ENCODE assay signal across 22 cellular contexts in genomic region chr1:25541425-25541824, GRCh38. TPM values are rescaled to one million over a fixed set of nuclear protein-coding genes. Genes with fewer than 3 reads are reported as not detected.
DNase-seq lines count a peak whose midpoint lies in the region; ATAC-seq and TF ChIP-seq lines count a peak whose summit lies in the region.
"Had no signal": no experiment of that assay in that cellular context is flagged by ENCODE, and none has a peak within 500 bp of the region (broad histone marks: within the 10 kb centered on the region; RNA-seq: fewer than 3 reads in every experiment).

No MANE protein-coding gene starts in this region.

- no peak overlapping the region for H3K27ac ChIP-seq in IMR-90 (ENCODE audit: insufficient read depth, low read length)
- H3K27ac ChIP-seq in A673 (ENCODE audit: low read depth, low read length, poor library complexity, severe bottlenecking), result no peak overlapping the region
- no peak overlapping the region for H3K27ac ChIP-seq in aorta (ENCODE audit: low read depth in 1 of 2, low read length in 2 of 2)
- H3K27ac ChIP-seq: BLaER1, SJCRH30 had no signal

- intact Hi-C loops in IMR-90 (cut with micrococcal nuclease) (no loop called here), A673 (cut with micrococcal nuclease; ENCODE audit: unreplicated experiment) (no loop called here), aorta (cut with DNase I) (loop anchor here in 1 of 2 donors (10.0 kb wide), 1 partner anchor 57 kb away; no protein-coding TSS in a partner anchor)

- H2BK5ac ChIP-seq in IMR-90 (ENCODE audit: low read depth, low read length, poor library complexity, severe bottlenecking), result no peak overlapping the region

- H3K4me1 ChIP-seq in IMR-90 (ENCODE audit: control insufficient read depth, insufficient read depth, low read length) (peaks cover 8% of the 10 kb centered on the region), A673 (ENCODE audit: insufficient read depth, low read length, poor library complexity, severe bottlenecking) (no peaks in the 10 kb centered on the region), aorta (ENCODE audit: control insufficient read depth in 1 of 2, insufficient read depth in 2 of 2, low read length in 2 of 2) (no peaks in the 10 kb centered on the region)

- BruUV-seq in IMR-90 (replicated peaks; lab: Mats Ljungman, UMichigan), result no TSS peak
- no TSS peak for BruUV-seq in A673 (replicated peaks; lab: Mats Ljungman, UMichigan)

- H3K36me3 Mint-ChIP-seq in glutamatergic neuron (ENCODE audit: unreplicated experiment) (no peaks in the 10 kb centered on the region), neural crest cell (ENCODE audit: low read depth) (no peaks in the 10 kb centered on the region)
- H3K36me3 Mint-ChIP-seq: IgD-negative memory B cell had no signal

- POLR2A ChIA-PET in IMR-90 (lab: Charles Lee; ENCODE audit: unreplicated experiment), result no interaction called here
- POLR2A ChIA-PET in A673 (lab: Charles Lee; ENCODE audit: low non-redundant PET), result no interaction called here

- peak overlapping the region; percentile 81 for H2AK9ac ChIP-seq in IMR-90 (replicated peaks; ENCODE audit: low read depth, low read length, poor library complexity)

- no peak overlapping the region for H4K5ac ChIP-seq in IMR-90 (ENCODE audit: low read depth, low read length)

- H3K36me3 ChIP-seq in IMR-90 (ENCODE audit: control insufficient read depth, insufficient read depth, low read length), result no peaks in the 10 kb centered on the region
- no peaks in the 10 kb centered on the region for H3K36me3 ChIP-seq in A673 (ENCODE audit: insufficient read depth, low read length, poor library complexity, severe bottlenecking)
- H3K36me3 ChIP-seq in aorta (ENCODE audit: control insufficient read depth in 1 of 2, insufficient read depth in 2 of 2, low read length in 1 of 2), result no peaks in the 10 kb centered on the region
- H3K36me3 ChIP-seq in H7 (replicated peaks; ENCODE audit: control insufficient read depth, insufficient read depth, low read length), result no peaks in the 10 kb centered on the region
- H3K36me3 ChIP-seq: BLaER1, SJCRH30 had no signal

- H3K9me1 ChIP-seq in IMR-90 (ENCODE audit: insufficient read depth, low read length), result 0 out of 2 replicates have a peak, but pooled peaks cover 2% of the 10 kb centered on the region

- no peak for TF ChIP-seq POLR2A in IMR-90 (IDR thresholded peaks at IDR 0.05; ENCODE audit: low read depth, low read length)

- H3K79me1 ChIP-seq in IMR-90 (ENCODE audit: low read depth in 1 of 2, low read length in 2 of 2), result peaks cover 16 to 22% of the 10 kb centered on the region in 2 experiments

- no peak overlapping the region for H3K18ac ChIP-seq in IMR-90 (ENCODE audit: low read depth, low read length)

- in situ Hi-C loops in IMR-90 (cut with MboI; ENCODE audit: low sequenced_read_pairs), result no loop called here

- H3K4ac ChIP-seq in IMR-90 (ENCODE audit: low read depth, low read length), result no peak overlapping the region

- H3K4me2 ChIP-seq in IMR-90 (ENCODE audit: low read depth, low read length), result no peak overlapping the region
- H3K4me2 ChIP-seq: BLaER1 had no signal

- H3K4me1 Mint-ChIP-seq in glutamatergic neuron (ENCODE audit: low read depth, unreplicated experiment) (peaks cover 4% of the 10 kb centered on the region), neural crest cell (peaks cover 27% of the 10 kb centered on the region)

- H3K9ac ChIP-seq in IMR-90 (ENCODE audit: low read depth, low read length), result no peak overlapping the region
- H3K9ac ChIP-seq: BLaER1 had no signal

- H3K27me3 ChIP-seq in IMR-90 (ENCODE audit: control insufficient read depth, insufficient read depth, low read length) (peaks cover 10% of the 10 kb centered on the region), A673 (replicated peaks; ENCODE audit: insufficient read depth, low read depth, low read length, poor library complexity) (no peaks in the 10 kb centered on the region), aorta (ENCODE audit: control insufficient read depth in 1 of 2, insufficient read depth in 2 of 2, low read length in 1 of 2) (no peaks in the 10 kb centered on the region), H7 (ENCODE audit: control insufficient read depth, insufficient read depth, low read length) (peaks cover 5% of the 10 kb centered on the region)
- H3K27me3 ChIP-seq: BLaER1 had no signal

- peaks cover 16% of the 10 kb centered on the region for H3K27me3 Mint-ChIP-seq in glutamatergic neuron (ENCODE audit: unreplicated experiment)
- H3K27me3 Mint-ChIP-seq in neural crest cell (ENCODE audit: low read depth), result no peaks in the 10 kb centered on the region
- H3K27me3 Mint-ChIP-seq: CD8-positive, alpha-beta memory T cell; IgD-negative memory B cell had no signal

- H3K14ac ChIP-seq in IMR-90 (replicated peaks; ENCODE audit: low read depth, low read length), result no peak overlapping the region

- H3K23ac ChIP-seq in IMR-90 (ENCODE audit: low read depth, low read length), result no peak overlapping the region

- no peak for ATAC-seq in IMR-90 (ENCODE audit: low read depth)
- no peak for ATAC-seq in aorta (ENCODE audit: low FRiP score)
- ATAC-seq: Panc1 had no signal

- no peak for TF ChIP-seq CTCF in IMR-90 (conservative IDR thresholded peaks at IDR 0.05; ENCODE audit: low read depth, low read length)
- TF ChIP-seq CTCF in glutamatergic neuron (IDR thresholded peaks at IDR 0.05; ENCODE audit: partially characterized antibody, unreplicated experiment), result no peak
- no peak for TF ChIP-seq CTCF in neural crest cell (conservative IDR thresholded peaks at IDR 0.05)
- no peak for TF ChIP-seq CTCF in A673 (conservative IDR thresholded peaks at IDR 0.05; ENCODE audit: low read depth, low read length)

- H3K9me3 Mint-ChIP-seq in glutamatergic neuron (ENCODE audit: unreplicated experiment) (peaks cover 2% of the 10 kb centered on the region), neural crest cell (no peaks in the 10 kb centered on the region)
- H3K9me3 Mint-ChIP-seq: CD8-positive, alpha-beta memory T cell; IgD-negative memory B cell had no signal

- H3K27ac Mint-ChIP-seq in glutamatergic neuron (ENCODE audit: unreplicated experiment) (peak overlapping the region; percentile 43), neural crest cell (ENCODE audit: unreplicated experiment) (no peak overlapping the region)
- H3K27ac Mint-ChIP-seq: IgD-negative memory B cell had no signal

- dilution Hi-C loops in IMR-90 (cut with HindIII; ENCODE audit: low sequenced_read_pairs, unreplicated experiment), result no loop called here

- no peak overlapping the region for H2BK15ac ChIP-seq in IMR-90 (ENCODE audit: low read depth, low read length)

- H3K9me3 ChIP-seq in IMR-90 (ENCODE audit: control insufficient read depth, insufficient read depth, low read length) (no peaks in the 10 kb centered on the region), A673 (ENCODE audit: low read depth, low read length, poor library complexity, severe bottlenecking) (no peaks in the 10 kb centered on the region), aorta (ENCODE audit: control insufficient read depth, low read length) (no peaks in the 10 kb centered on the region)
- H3K9me3 ChIP-seq: BLaER1, SJCRH30 had no signal

- H4K91ac ChIP-seq in IMR-90 (ENCODE audit: insufficient read depth, low read depth, low read length), result no peak overlapping the region

- no CpG with 5 or more reads among the region's 1 CpG for WGBS in IMR-90 (ENCODE audit: extremely low coverage in 2 of 2, insufficient read length in 1 of 2), 2 experiments
- WGBS in aorta, 2 donors, result 89 to 90% methylated on average over 1 of the region's 1 CpG

- no peak overlapping the region for H2BK20ac ChIP-seq in IMR-90 (ENCODE audit: low read depth, low read length)

- CTCF ChIA-PET in IMR-90 (lab: Yijun Ruan, JAX) (no interaction called here), A673 (lab: Charles Lee) (no interaction called here)

- H2AFZ ChIP-seq in IMR-90 (replicated peaks; ENCODE audit: low read length, poor library complexity), result no peak overlapping the region

- H3K4me3 ChIP-seq in IMR-90 (ENCODE audit: insufficient read depth, low read depth, low read length) (no peak overlapping the region), A673 (ENCODE audit: low read depth, low read length, poor library complexity, severe bottlenecking) (no peak overlapping the region), aorta (ENCODE audit: low read length in 2 of 2) (no peak overlapping the region), H7 (ENCODE audit: insufficient read depth, low read depth, low read length) (no peak overlapping the region)
- H3K4me3 ChIP-seq: BLaER1, SJCRH30 had no signal

- H3K4me3 Mint-ChIP-seq in glutamatergic neuron (ENCODE audit: unreplicated experiment) (no peak overlapping the region), neural crest cell (peak overlapping the region; percentile 60)

- no peak overlapping the region for H2BK120ac ChIP-seq in IMR-90 (ENCODE audit: low read depth, low read length)

- H4K8ac ChIP-seq in IMR-90 (ENCODE audit: low read depth in 2 of 2, low read length in 2 of 2), result no peak overlapping the region

- no peak for TF ChIP-seq RAD21 in IMR-90 (IDR thresholded peaks at IDR 0.05; ENCODE audit: low read length)

- DNase-seq in IMR-90, result no peak
- no peak for DNase-seq in glutamatergic neuron
- DNase-seq in neural crest cell (ENCODE audit: low read depth, low spot score), result no peak
- no peak for DNase-seq in A673 (ENCODE audit: low spot score)
- no peak for DNase-seq in aorta
- no peak for DNase-seq in activated CD4-positive, alpha-beta T cell treated with anti-CD3 and anti-CD28 coated beads, Interleukin-2, amount 50 U/mL, for 48 hours
- no peak for DNase-seq in H7
- DNase-seq: ACHN; CD8-positive, alpha-beta memory T cell; GDM1; GOT3; Karpas-422; MV-4-11; NCI-H1105 treated with DMSO at 0.1 percent for 48 hours; NCI-H2029 treated with DMSO at 0.1 percent for 48 hours; NCI-H226; NCI-H510A treated with DMSO at 0.1 percent for 48 hours; NCI-H82; SJCRH30 had no signal

- no peak overlapping the region for H2AK5ac ChIP-seq in IMR-90 (ENCODE audit: low read depth, low read length)

- no peak overlapping the region for H3K56ac ChIP-seq in IMR-90 (ENCODE audit: extremely low read depth, insufficient read depth, low read length)

- no peaks in the 10 kb centered on the region; the same call in 1 of the 2 replicates for H4K20me1 ChIP-seq in IMR-90 (ENCODE audit: insufficient read depth, low read length)

TF ChIP-seq in IMR-90, 13 proteins besides CTCF, POLR2A, EP300 and RAD21 (continues in another document):
- TF ChIP-seq CEBPB (IDR thresholded peaks at IDR 0.05; ENCODE audit: low read depth, low read length), result no peak

RNA-seq across cellular contexts. Expression of gene LDLRAP1, which starts 2.0 kb away (rescaled TPM):
- total RNA-seq in IMR-90 (2012; rRNA removed) (3.6 and 4.5 TPM in 2 replicates), glutamatergic neuron (ENCODE audit: unreplicated experiment) (2.4 TPM), neural crest cell (18.8 and 20.7 TPM in 2 replicates), A673 (2021) (5.5 and 9.4 TPM in 2 replicates), aorta (10 to 100 TPM; 25.6 to 34.7 TPM)
- polyA plus RNA-seq in IMR-90 (2012; rRNA removed) (13.5 and 14.4 TPM in 2 replicates), aorta (10 to 100 TPM; 17.5 to 33.9 TPM)
- 9.9 and 15.1 TPM in 2 replicates for polyA plus RNA-seq in IMR-90 (2012; cell fraction: cytosol; rRNA removed)
- 19.7 and 24.6 TPM in 2 replicates for polyA plus RNA-seq in IMR-90 (2012; cell fraction: nucleus; rRNA removed; ENCODE audit: low replicate concordance)
- total RNA-seq in H7 (2014; rRNA removed; shearing (Covaris generic)), result 47.0 and 47.9 TPM in 2 replicates
